Comparison of ENCODE assay signal across 8 cellular contexts in the genomic region with DNA sequence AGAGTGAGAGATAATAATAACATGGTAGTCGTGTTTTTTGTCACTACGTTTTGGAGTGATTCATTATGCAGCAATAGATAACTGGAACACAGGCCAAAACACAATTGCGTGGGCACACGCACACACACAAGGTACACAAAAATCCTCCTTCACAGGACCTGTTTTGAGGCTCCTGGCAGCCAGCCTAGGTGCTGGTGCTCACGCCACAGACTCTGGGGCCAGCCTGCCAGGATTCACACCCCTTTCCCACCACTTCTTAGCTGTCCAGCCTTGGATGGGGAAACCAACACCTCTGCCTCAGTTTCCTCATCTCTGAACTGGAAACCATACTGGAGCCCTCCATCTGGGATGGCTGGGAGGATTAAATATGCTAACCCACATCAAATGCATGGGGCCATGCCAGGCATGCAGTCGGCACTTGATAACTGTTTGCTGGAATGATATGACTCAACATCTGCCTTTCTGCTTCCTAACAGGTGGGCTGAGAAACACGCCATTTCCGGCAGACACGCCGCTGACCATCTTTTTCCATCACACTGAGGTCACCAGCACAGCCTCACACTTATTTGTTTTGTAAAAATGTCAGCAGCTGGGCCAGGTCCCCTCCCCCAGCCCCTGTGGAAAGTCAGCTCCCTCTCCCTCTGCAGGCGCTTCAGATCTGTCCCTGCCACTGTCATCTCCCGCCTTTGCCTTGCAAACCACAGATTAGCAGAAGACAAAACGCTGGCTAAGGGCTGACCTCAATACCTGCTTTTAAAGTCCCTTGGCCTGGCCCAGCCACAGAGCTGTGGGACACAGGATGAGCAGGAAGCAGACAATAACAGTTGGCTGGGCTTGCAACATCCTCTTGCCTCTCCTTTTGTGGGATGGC.
DNase-seq lines count a peak whose midpoint lies in the region; ATAC-seq and TF ChIP-seq lines count a peak whose summit lies in the region.

No MANE protein-coding gene starts in this region.

- TF ChIP-seq CTCF in SK-N-SH (IDR thresholded peaks at IDR 0.05) (no peak), thyroid gland (IDR thresholded peaks at IDR 0.05) (no peak), upper lobe of right lung (IDR thresholded peaks at IDR 0.05) (no peak)

- ATAC-seq in GM19455 (IDR thresholded peaks at IDR 0.05; ENCODE audit: unreplicated experiment) (peak; percentile 58), HG03520 (IDR thresholded peaks at IDR 0.05; ENCODE audit: unreplicated experiment) (peak; percentile 67), upper lobe of right lung (no peak)

- H3K27me3 ChIP-seq in SK-N-SH (ENCODE audit: insufficient read depth) (no peaks in the 10 kb centered on the region; the same call in 1 of the 2 replicates), thyroid gland (no peaks in the 10 kb centered on the region), upper lobe of right lung (no peaks in the 10 kb centered on the region)

- WGBS in SK-N-SH (ENCODE audit: low lambda C conversion rate), result 38% methylated on average over 12 of the region's 13 CpGs
- WGBS in thyroid gland, 2 donors, result 45 to 54% methylated on average over 10 to 11 of the region's 13 CpGs

- CTCF ChIA-PET in SK-N-SH (lab: Yijun Ruan, JAX), result interaction anchor here (0.5 to 0.6 kb wide), 2 partner anchors 56 to 1207 kb away, joined by 3 read pairs; no protein-coding TSS in a partner anchor
- CTCF ChIA-PET in activated naive CD4-positive, alpha-beta T cell treated with anti-CD3 and anti-CD28 coated beads for 36 hours (lab: Charles Lee), result interaction anchor here (0.6 to 1.3 kb wide), 2 partner anchors 33 to 86 kb away, joined by 3 to 5 read pairs; no protein-coding TSS in a partner anchor

- intact Hi-C loops in activated naive CD4-positive, alpha-beta T cell treated with anti-CD3 and anti-CD28 coated beads for 36 hours (cut with micrococcal nuclease), result loop anchor here (1.0 to 5.0 kb wide), 9 partner anchors 10 to 1053 kb away; no protein-coding TSS in a partner anchor
- intact Hi-C loops in thyroid gland (cut with DNase I) (no loop called here), upper lobe of right lung (cut with DNase I) (no loop called here)

- no peak overlapping the region for H3K4me2 ChIP-seq in SK-N-SH

- H4K20me1 ChIP-seq in SK-N-SH (ENCODE audit: insufficient read depth), result no peaks in the 10 kb centered on the region

- peaks cover 7 to 21% of the 10 kb centered on the region in 2 experiments; a peak in 2 of 4 replicates for H3K4me1 ChIP-seq in SK-N-SH (ENCODE audit: control insufficient read depth in 1 of 2, insufficient read depth in 2 of 2, low read depth in 1 of 2, low read length in 1 of 2)
- peaks cover 0 to 4% of the 10 kb centered on the region in 2 donors for H3K4me1 ChIP-seq in thyroid gland
- H3K4me1 ChIP-seq in upper lobe of right lung, result no peaks in the 10 kb centered on the region

- no peaks in the 10 kb centered on the region for H3K79me2 ChIP-seq in SK-N-SH (ENCODE audit: insufficient read depth)

- H3K9me3 ChIP-seq in SK-N-SH (no peaks in the 10 kb centered on the region), thyroid gland (no peaks in the 10 kb centered on the region), upper lobe of right lung (no peaks in the 10 kb centered on the region)

- DNase-seq in COLO829 (ENCODE audit: low spot score), result peak; percentile 20
- peak; percentile 48 for DNase-seq in SK-N-SH
- DNase-seq in activated naive CD4-positive, alpha-beta T cell treated with anti-CD3 and anti-CD28 coated beads for 36 hours, result peak; percentile 94
- peak; percentile 75 to 94 for DNase-seq in lung microvascular endothelial cell (ENCODE audit: low read depth in 2 of 2)
- DNase-seq in thyroid gland, result peak; percentile 20 to 25
- no peak for DNase-seq in upper lobe of right lung

- TF ChIP-seq EP300 in SK-N-SH (IDR thresholded peaks at IDR 0.05; ENCODE audit: borderline replicate concordance in 1 of 2, low read depth in 1 of 2, low read length in 1 of 2), result no peak

- no peak overlapping the region for H3K9ac ChIP-seq in SK-N-SH

- no peaks in the 10 kb centered on the region for H3K9me2 ChIP-seq in SK-N-SH

- H3K27ac Mint-ChIP-seq in activated naive CD4-positive, alpha-beta T cell treated with anti-CD3 and anti-CD28 coated beads for 36 hours, result peak overlapping the region; percentile 97

- H3F3A ChIP-seq in SK-N-SH (replicated peaks; ENCODE audit: insufficient read depth), result no peaks in the 10 kb centered on the region

- H3K9me3 Mint-ChIP-seq in activated naive CD4-positive, alpha-beta T cell treated with anti-CD3 and anti-CD28 coated beads for 36 hours, result no peaks in the 10 kb centered on the region

- H3K4me1 Mint-ChIP-seq in activated naive CD4-positive, alpha-beta T cell treated with anti-CD3 and anti-CD28 coated beads for 36 hours (ENCODE audit: low read depth), result peaks cover 53% of the 10 kb centered on the region

- TF ChIP-seq RAD21 in SK-N-SH (IDR thresholded peaks at IDR 0.05; ENCODE audit: low read length), result no peak

- H3K4me3 Mint-ChIP-seq in activated naive CD4-positive, alpha-beta T cell treated with anti-CD3 and anti-CD28 coated beads for 36 hours, result peak overlapping the region; percentile 9

- H3K36me3 Mint-ChIP-seq in activated naive CD4-positive, alpha-beta T cell treated with anti-CD3 and anti-CD28 coated beads for 36 hours (ENCODE audit: low read depth), result no peaks in the 10 kb centered on the region

- no peaks in the 10 kb centered on the region for H3K36me3 ChIP-seq in SK-N-SH (replicated peaks in 1 of 2; ENCODE audit: control insufficient read depth in 1 of 2, insufficient read depth in 2 of 2, low read length in 1 of 2)
- H3K36me3 ChIP-seq in thyroid gland, result no peaks in the 10 kb centered on the region
- no peaks in the 10 kb centered on the region for H3K36me3 ChIP-seq in upper lobe of right lung

- POLR2A ChIA-PET in SK-N-SH (lab: Yijun Ruan, JAX), result no interaction called here

- H3K27ac ChIP-seq in SK-N-SH (ENCODE audit: low read depth in 2 of 2, low read length in 1 of 2) (peak overlapping the region in 1 of 2 experiments; percentile 17; a peak in 1 of 4 replicates), thyroid gland (no peak overlapping the region), upper lobe of right lung (no peak overlapping the region)

- no peak overlapping the region for H3K4me3 ChIP-seq in SK-N-SH (ENCODE audit: low read depth in 2 of 2, low read length in 1 of 2)
- H3K4me3 ChIP-seq in thyroid gland (replicated peaks in 1 of 3), result no peak overlapping the region
- no peak overlapping the region for H3K4me3 ChIP-seq in upper lobe of right lung

- TF ChIP-seq POLR2A in thyroid gland (IDR thresholded peaks at IDR 0.05), result no peak

- H3K27me3 Mint-ChIP-seq in activated naive CD4-positive, alpha-beta T cell treated with anti-CD3 and anti-CD28 coated beads for 36 hours (ENCODE audit: low read depth), result no peaks in the 10 kb centered on the region

- no peak overlapping the region for H2AFZ ChIP-seq in SK-N-SH (ENCODE audit: low read depth)

TF ChIP-seq in SK-N-SH, 30 proteins besides CTCF, POLR2A, EP300 and RAD21 (continues in another document):
- TF ChIP-seq GABPA (IDR thresholded peaks at IDR 0.05; ENCODE audit: low read depth), result no peak
- TF ChIP-seq YY1 (IDR thresholded peaks at IDR 0.05; ENCODE audit: low read depth), result no peak
- TF ChIP-seq JUND (IDR thresholded peaks at IDR 0.05), result no peak
- no peak for TF ChIP-seq ELF1 (IDR thresholded peaks at IDR 0.05)
- TF ChIP-seq, protein P1, sequence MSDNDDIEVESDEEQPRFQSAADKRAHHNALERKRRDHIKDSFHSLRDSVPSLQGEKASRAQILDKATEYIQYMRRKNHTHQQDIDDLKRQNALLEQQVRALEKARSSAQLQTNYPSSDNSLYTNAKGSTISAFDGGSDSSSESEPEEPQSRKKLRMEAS (IDR thresholded peaks at IDR 0.05; ENCODE audit: low read depth), result no peak
- TF ChIP-seq, protein P2, sequence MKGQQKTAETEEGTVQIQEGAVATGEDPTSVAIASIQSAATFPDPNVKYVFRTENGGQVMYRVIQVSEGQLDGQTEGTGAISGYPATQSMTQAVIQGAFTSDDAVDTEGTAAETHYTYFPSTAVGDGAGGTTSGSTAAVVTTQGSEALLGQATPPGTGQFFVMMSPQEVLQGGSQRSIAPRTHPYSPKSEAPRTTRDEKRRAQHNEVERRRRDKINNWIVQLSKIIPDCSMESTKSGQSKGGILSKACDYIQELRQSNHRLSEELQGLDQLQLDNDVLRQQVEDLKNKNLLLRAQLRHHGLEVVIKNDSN (IDR thresholded peaks at IDR 0.05; ENCODE audit: borderline replicate concordance, low read depth), result no peak
- no peak for TF ChIP-seq SMC3 (IDR thresholded peaks at IDR 0.05; ENCODE audit: low read depth, low read length)
- TF ChIP-seq FOSL2 (IDR thresholded peaks at IDR 0.05; ENCODE audit: borderline replicate concordance, low read depth), result no peak
- TF ChIP-seq NFIC (IDR thresholded peaks at IDR 0.05; ENCODE audit: borderline replicate concordance), result no peak
- no peak for TF ChIP-seq EZH2phosphoT487 (IDR thresholded peaks at IDR 0.05; ENCODE audit: borderline replicate concordance, low read depth)
- no peak for TF ChIP-seq FOXM1 (IDR thresholded peaks at IDR 0.05; ENCODE audit: low read depth)
- no peak for TF ChIP-seq POLR2AphosphoS5 (IDR thresholded peaks at IDR 0.05; ENCODE audit: low read depth, low read length)
- TF ChIP-seq TAF1 (IDR thresholded peaks at IDR 0.05; ENCODE audit: borderline replicate concordance, low read depth, low read length), result no peak
